ENCODE assay signal across 17 cellular contexts in the genomic region with DNA sequence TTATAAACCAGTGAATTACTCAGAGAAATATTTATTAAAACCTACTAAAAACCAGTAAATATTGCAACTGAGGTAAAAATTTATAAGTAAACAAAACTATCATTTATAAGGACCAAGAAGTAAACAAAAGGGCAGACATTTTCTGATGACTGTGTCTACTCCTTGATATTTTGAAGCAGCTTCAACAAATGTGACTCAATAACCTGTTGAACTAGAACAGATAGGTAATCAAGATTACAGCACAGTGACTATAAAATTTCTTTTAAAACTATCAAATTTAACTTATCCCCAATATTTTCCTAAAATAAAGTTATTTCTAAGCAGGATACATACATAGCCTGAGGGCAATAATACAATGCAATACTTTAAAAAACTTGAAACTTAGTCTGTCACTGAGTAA. TPM values are rescaled to one million over a fixed set of nuclear protein-coding genes. Genes with fewer than 3 reads are reported as not detected.
DNase-seq lines count a peak whose midpoint lies in the region; ATAC-seq and TF ChIP-seq lines count a peak whose summit lies in the region.
"Had no signal": no experiment of that assay in that cellular context is flagged by ENCODE, and none has a peak within 500 bp of the region (broad histone marks: within the 10 kb centered on the region; RNA-seq: fewer than 3 reads in every experiment).

No MANE protein-coding gene starts in this region.

- no peaks in the 10 kb centered on the region for H3F3A ChIP-seq in PC-3 (ENCODE audit: low read length, unreplicated experiment)

- ATAC-seq in PC-3 (no peak), GM21576 (IDR thresholded peaks at IDR 0.05; ENCODE audit: unreplicated experiment) (no peak)
- ATAC-seq: A549; CD8-positive, alpha-beta T cell had no signal

- H3K4me3 ChIP-seq in HEK293 (ENCODE audit: low read depth, low read length) (no peak overlapping the region), PC-3 (ENCODE audit: low read length) (no peak overlapping the region), epithelial cell of esophagus (ENCODE audit: low read length) (no peak overlapping the region), sigmoid colon (no peak overlapping the region)
- H3K4me3 ChIP-seq: A549; BLaER1 treated with 17β-estradiol and CSF1 and Interleukin-3, amounts not matched to agents 10 nM and 100 nM had no signal

- H3K27ac ChIP-seq in HEK293 (ENCODE audit: extremely low read depth, low read depth, low read length) (no peak overlapping the region), PC-3 (ENCODE audit: low read length) (no peak overlapping the region), sigmoid colon (no peak overlapping the region)
- H3K27ac ChIP-seq: A549; BLaER1 treated with 17β-estradiol and CSF1 and Interleukin-3, amounts not matched to agents 10 nM and 100 nM; C4-2B had no signal

- H3K9me2 ChIP-seq in PC-3 (replicated peaks; ENCODE audit: low read length): no peaks in the 10 kb centered on the region

- no peaks in the 10 kb centered on the region for H3K9me3 ChIP-seq in HEK293 (ENCODE audit: control insufficient read depth, insufficient read depth, low read depth, low read length)
- H3K9me3 ChIP-seq in PC-3 (ENCODE audit: low read length): no peaks in the 10 kb centered on the region
- no peaks in the 10 kb centered on the region for H3K9me3 ChIP-seq in sigmoid colon
- H3K9me3 ChIP-seq: A549; BLaER1 treated with 17β-estradiol and CSF1 and Interleukin-3, amounts not matched to agents 10 nM and 100 nM; Caco-2 had no signal

- no peak for TF ChIP-seq CTCF in HEK293 (tag by site-specific recombination; IDR thresholded peaks at IDR 0.05)
- TF ChIP-seq CTCF in PC-3 (conservative IDR thresholded peaks at IDR 0.05; ENCODE audit: low read depth, low read length): no peak
- no peak for TF ChIP-seq CTCF in epithelial cell of esophagus (IDR thresholded peaks at IDR 0.05; ENCODE audit: insufficient read depth, low read depth, low read length, missing control alignments)
- no peak for TF ChIP-seq CTCF in sigmoid colon (IDR thresholded peaks at IDR 0.05)

- BruUV-seq in PC-3 (replicated peaks; lab: Mats Ljungman, UMichigan): no TSS peak

- H3K27me3 ChIP-seq in PC-3 (ENCODE audit: low read length) (no peaks in the 10 kb centered on the region), sigmoid colon (no peaks in the 10 kb centered on the region)
- H3K27me3 ChIP-seq: BLaER1 treated with 17β-estradiol and CSF1 and Interleukin-3, amounts not matched to agents 10 nM and 100 nM had no signal

- CTCF ChIA-PET in HEK293 (lab: Yijun Ruan, JAX) (no interaction called here), PC-3 (lab: Charles Lee) (no interaction called here)

- no peaks in the 10 kb centered on the region for H4K20me1 ChIP-seq in PC-3 (ENCODE audit: low read length)
- H4K20me1 ChIP-seq: BLaER1 treated with 17β-estradiol and CSF1 and Interleukin-3, amounts not matched to agents 10 nM and 100 nM had no signal

- H3K9ac ChIP-seq in PC-3 (ENCODE audit: low read length): no peak overlapping the region
- H3K9ac ChIP-seq: BLaER1 treated with 17β-estradiol and CSF1 and Interleukin-3, amounts not matched to agents 10 nM and 100 nM had no signal

- H3K36me3 ChIP-seq in HEK293 (ENCODE audit: control insufficient read depth in 2 of 2, insufficient read depth in 1 of 2, low read length in 2 of 2) (peaks cover 43 to 51% of the 10 kb centered on the region in 2 experiments), PC-3 (ENCODE audit: low read depth, low read length) (no peaks in the 10 kb centered on the region), sigmoid colon (peaks cover 4 to 63% (median 26%) of the 10 kb centered on the region in 4 donors)

- no peak for TF ChIP-seq POLR2A in sigmoid colon (IDR thresholded peaks at IDR 0.05)

- DNase-seq in PC-3 (peak; percentile 27), epithelial cell of esophagus (ENCODE audit: low read depth) (peak; percentile 25), sigmoid colon (no peak), cerebellar nuclear complex (lab: John Stamatoyannopoulos, UW) (no peak)
- DNase-seq in activated naive CD4-positive, alpha-beta T cell (lab: John Stamatoyannopoulos, UW): no peak
- DNase-seq: AML-193; Caco-2; Calu3; CD4-positive, alpha-beta T cell; CD8-positive, alpha-beta T cell; DMS79 treated with DMSO at 0.1 percent for 48 hours; GF-D8 had no signal

- H3K79me2 ChIP-seq in PC-3 (ENCODE audit: low read length): no peaks in the 10 kb centered on the region

- TF ChIP-seq EP300 in sigmoid colon (IDR thresholded peaks at IDR 0.05): no peak

- no peak overlapping the region for H2AFZ ChIP-seq in PC-3 (ENCODE audit: low read length)

- POLR2A ChIA-PET in HEK293 (lab: Yijun Ruan, JAX): no interaction called here
- POLR2A ChIA-PET in PC-3 (lab: Charles Lee; ENCODE audit: unreplicated experiment): no interaction called here

- intact Hi-C loops in PC-3 (cut with micrococcal nuclease) (no loop called here), sigmoid colon (cut with DNase I) (no loop called here)

- H3K4me2 ChIP-seq in PC-3 (ENCODE audit: low read length): no peak overlapping the region
- H3K4me2 ChIP-seq: A549; BLaER1 treated with 17β-estradiol and CSF1 and Interleukin-3, amounts not matched to agents 10 nM and 100 nM had no signal

- H3K4me1 ChIP-seq in HEK293 (ENCODE audit: control insufficient read depth, insufficient read depth, low read length): no peaks in the 10 kb centered on the region
- peaks cover 8% of the 10 kb centered on the region; the same call in 1 of the 2 replicates for H3K4me1 ChIP-seq in PC-3 (ENCODE audit: insufficient read depth, low read length)
- no peaks in the 10 kb centered on the region for H3K4me1 ChIP-seq in sigmoid colon
- H3K4me1 ChIP-seq: A549; BLaER1 treated with 17β-estradiol and CSF1 and Interleukin-3, amounts not matched to agents 10 nM and 100 nM; Caco-2 had no signal

TF ChIP-seq in HEK293, 187 proteins besides CTCF, POLR2A, EP300 and RAD21:
- TF ChIP-seq, protein P1, sequence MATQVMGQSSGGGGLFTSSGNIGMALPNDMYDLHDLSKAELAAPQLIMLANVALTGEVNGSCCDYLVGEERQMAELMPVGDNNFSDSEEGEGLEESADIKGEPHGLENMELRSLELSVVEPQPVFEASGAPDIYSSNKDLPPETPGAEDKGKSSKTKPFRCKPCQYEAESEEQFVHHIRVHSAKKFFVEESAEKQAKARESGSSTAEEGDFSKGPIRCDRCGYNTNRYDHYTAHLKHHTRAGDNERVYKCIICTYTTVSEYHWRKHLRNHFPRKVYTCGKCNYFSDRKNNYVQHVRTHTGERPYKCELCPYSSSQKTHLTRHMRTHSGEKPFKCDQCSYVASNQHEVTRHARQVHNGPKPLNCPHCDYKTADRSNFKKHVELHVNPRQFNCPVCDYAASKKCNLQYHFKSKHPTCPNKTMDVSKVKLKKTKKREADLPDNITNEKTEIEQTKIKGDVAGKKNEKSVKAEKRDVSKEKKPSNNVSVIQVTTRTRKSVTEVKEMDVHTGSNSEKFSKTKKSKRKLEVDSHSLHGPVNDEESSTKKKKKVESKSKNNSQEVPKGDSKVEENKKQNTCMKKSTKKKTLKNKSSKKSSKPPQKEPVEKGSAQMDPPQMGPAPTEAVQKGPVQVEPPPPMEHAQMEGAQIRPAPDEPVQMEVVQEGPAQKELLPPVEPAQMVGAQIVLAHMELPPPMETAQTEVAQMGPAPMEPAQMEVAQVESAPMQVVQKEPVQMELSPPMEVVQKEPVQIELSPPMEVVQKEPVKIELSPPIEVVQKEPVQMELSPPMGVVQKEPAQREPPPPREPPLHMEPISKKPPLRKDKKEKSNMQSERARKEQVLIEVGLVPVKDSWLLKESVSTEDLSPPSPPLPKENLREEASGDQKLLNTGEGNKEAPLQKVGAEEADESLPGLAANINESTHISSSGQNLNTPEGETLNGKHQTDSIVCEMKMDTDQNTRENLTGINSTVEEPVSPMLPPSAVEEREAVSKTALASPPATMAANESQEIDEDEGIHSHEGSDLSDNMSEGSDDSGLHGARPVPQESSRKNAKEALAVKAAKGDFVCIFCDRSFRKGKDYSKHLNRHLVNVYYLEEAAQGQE (tag by site-specific recombination; IDR thresholded peaks at IDR 0.05): no peak
- TF ChIP-seq, protein P2, sequence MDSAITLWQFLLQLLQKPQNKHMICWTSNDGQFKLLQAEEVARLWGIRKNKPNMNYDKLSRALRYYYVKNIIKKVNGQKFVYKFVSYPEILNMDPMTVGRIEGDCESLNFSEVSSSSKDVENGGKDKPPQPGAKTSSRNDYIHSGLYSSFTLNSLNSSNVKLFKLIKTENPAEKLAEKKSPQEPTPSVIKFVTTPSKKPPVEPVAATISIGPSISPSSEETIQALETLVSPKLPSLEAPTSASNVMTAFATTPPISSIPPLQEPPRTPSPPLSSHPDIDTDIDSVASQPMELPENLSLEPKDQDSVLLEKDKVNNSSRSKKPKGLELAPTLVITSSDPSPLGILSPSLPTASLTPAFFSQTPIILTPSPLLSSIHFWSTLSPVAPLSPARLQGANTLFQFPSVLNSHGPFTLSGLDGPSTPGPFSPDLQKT (IDR thresholded peaks at IDR 0.05; ENCODE audit: borderline replicate concordance, low read depth, low read length): no peak
- TF ChIP-seq ZNF555 (tag by site-specific recombination; conservative IDR thresholded peaks at IDR 0.05): no peak
- TF ChIP-seq SCRT2 (tag by site-specific recombination; IDR thresholded peaks at IDR 0.05): peak; percentile 92
- no peak for TF ChIP-seq ZNF48 (tag by site-specific recombination; IDR thresholded peaks at IDR 0.05)
- TF ChIP-seq SCRT1 (tag by site-specific recombination; IDR thresholded peaks at IDR 0.05; ENCODE audit: borderline replicate concordance): 0 out of 2 replicates have a peak, but pooled peaks have one; percentile 20

RNA-seq across cellular contexts. Expression of a gene that starts 12.8 kb away (rescaled TPM):
- total RNA-seq in PC-3 (2014; rRNA removed): 3.2 and 4.4 TPM in 2 replicates
- 10 to 100 TPM; 17.2 to 33.5 (median 24.6) TPM for total RNA-seq in sigmoid colon
- polyA plus RNA-seq in sigmoid colon: 10 to 100 TPM; 14.9 to 24.0 (median 19.2) TPM

RNA-seq across cellular contexts. Expression of a gene that starts 12.9 kb away (rescaled TPM):
- total RNA-seq in PC-3 (2014; rRNA removed) (20.9 and 27.6 TPM in 2 replicates), sigmoid colon (10 to 100 TPM; 14.4 to 27.8 (median 16.3) TPM)
- 1 to 10 TPM; 2.8 to 6.1 (median 3.0) TPM for polyA plus RNA-seq in sigmoid colon

RNA-seq across cellular contexts. Expression of a gene that starts 54.4 kb away (rescaled TPM):
- total RNA-seq in PC-3 (2014; rRNA removed) (249 and 291 TPM in 2 replicates), sigmoid colon (100 to 1,000 TPM; 490 to 780 (median 726) TPM)
- polyA plus RNA-seq in sigmoid colon: 1,000 to 10,000 TPM in 1 of 3 donors, 100 to 1,000 TPM in 2; 706 to 1,119 (median 968) TPM

Comparison
In these comparisons a context has a peak if more than half of its experiments do, and no peak if none do; other contexts are left out.
1. DNase-seq: peak in PC-3 (single experiment) and epithelial cell of esophagus (single experiment); none in sigmoid colon (single experiment), activated naive CD4-positive, alpha-beta T cell (0 of 4) and cerebellar nuclear complex (0 of 2).